ENCODE assay signal across 20 cellular contexts in genomic region chr2:106314427-106314826, GRCh38.
DNase-seq lines count a peak whose midpoint lies in the region; ATAC-seq lines count a peak whose summit lies in the region.
"Had no signal": no experiment of that assay in that cellular context is flagged by ENCODE, and none has a peak within 500 bp of the region (broad histone marks: within the 10 kb centered on the region; RNA-seq: fewer than 3 reads in every experiment).

No MANE protein-coding gene starts in this region.

- peak; percentile 52 for ATAC-seq in activated T-helper 17 cell treated with anti-CD3 and anti-CD28 coated beads, Interleukin-2, amount 50 U/mL, for 72 hours (replicated peaks)
- ATAC-seq in GM18870 (IDR thresholded peaks at IDR 0.05; ENCODE audit: unreplicated experiment), result no peak
- no peak for ATAC-seq in HG03135 (IDR thresholded peaks at IDR 0.05; ENCODE audit: unreplicated experiment)
- ATAC-seq: heart right ventricle, lower lobe of right lung, pancreas, PC-3 had no signal

- H3K27ac Mint-ChIP-seq in activated T-helper 17 cell treated with anti-CD3 and anti-CD28 coated beads, Interleukin-2, amount 50 U/mL, for 72 hours, result no peak overlapping the region
- H3K27ac Mint-ChIP-seq: endodermal cell, HFFc6 had no signal

- no peaks in the 10 kb centered on the region for H3K4me1 Mint-ChIP-seq in activated T-helper 17 cell treated with anti-CD3 and anti-CD28 coated beads, Interleukin-2, amount 50 U/mL, for 72 hours

- H3K9me3 Mint-ChIP-seq in activated T-helper 17 cell treated with anti-CD3 and anti-CD28 coated beads, Interleukin-2, amount 50 U/mL, for 72 hours, result no peaks in the 10 kb centered on the region
- H3K9me3 Mint-ChIP-seq: endodermal cell had no signal

- H3K27me3 Mint-ChIP-seq in activated T-helper 17 cell treated with anti-CD3 and anti-CD28 coated beads, Interleukin-2, amount 50 U/mL, for 72 hours, result no peaks in the 10 kb centered on the region

- H3K36me3 Mint-ChIP-seq in activated T-helper 17 cell treated with anti-CD3 and anti-CD28 coated beads, Interleukin-2, amount 50 U/mL, for 72 hours (ENCODE audit: low read depth), result no peaks in the 10 kb centered on the region

- H3K4me3 Mint-ChIP-seq in activated T-helper 17 cell treated with anti-CD3 and anti-CD28 coated beads, Interleukin-2, amount 50 U/mL, for 72 hours, result no peak overlapping the region
- H3K4me3 Mint-ChIP-seq: endodermal cell, HFFc6 had no signal

- DNase-seq in NCI-H2107 treated with DMSO at 0.1 percent for 48 hours (lab: John Stamatoyannopoulos, UW; ENCODE audit: unreplicated experiment) (peak; percentile 63), NCI-H2107 (lab: John Stamatoyannopoulos, UW) (no peak), GF-D8 (lab: John Stamatoyannopoulos, UW) (peak; percentile 19), NOMO-1 treated with DMSO at 0.1 percent for 48 hours (lab: John Stamatoyannopoulos, UW; ENCODE audit: unreplicated experiment) (peak; percentile 63), NCI-H187 (lab: John Stamatoyannopoulos, UW) (no peak)
- DNase-seq: activated gamma-delta T cell treated with Interleukin-2 at 50 U/mL for 16 hours; DMS53; endodermal cell; heart right ventricle; HFFc6; lower lobe of right lung; NCI-H524 treated with DMSO at 0.1 percent for 48 hours; pancreas; PC-3; sigmoid colon; stimulated activated naive CD4-positive, alpha-beta T cell treated with Interleukin-2 at 50 U/mL for 16 hours; transverse colon had no signal

Comparison
In these comparisons a context has a peak if more than half of its experiments do, and no peak if none do; other contexts are left out.
1. DNase-seq: peak in NCI-H2107 treated with DMSO at 0.1 percent for 48 hours (single experiment), GF-D8 (single experiment) and NOMO-1 treated with DMSO at 0.1 percent for 48 hours (single experiment); none in NCI-H2107 (single experiment) and NCI-H187 (0 of 2).